23 cellular contexts compared by ENCODE assay signal in genomic region chr3:143255725-143256124, GRCh38.
"Had no signal": no experiment of that assay in that cellular context is flagged by ENCODE, and none has a peak within 500 bp of the region (broad histone marks: within the 10 kb centered on the region; RNA-seq: fewer than 3 reads in every experiment).

No MANE protein-coding gene starts in this region.

- DNase-seq: hypothalamus; immature natural killer cell; kidney; left colon; left lung; lower lobe of right lung; mammary epithelial cell; mesenchymal stem cell; naive thymus-derived CD8-positive, alpha-beta T cell; ovary; sigmoid colon; small intestine; spleen; stimulated activated CD4-positive, alpha-beta T cell treated with anti-CD3 and anti-CD28 coated beads, Interleukin-4, amount 100 ng/mL, for 24 hours; stimulated activated naive CD4-positive, alpha-beta T cell; tibial artery; upper lobe of right lung had no signal

- H3K36me3 ChIP-seq: left lung, lower lobe of right lung, ovary, right atrium auricular region, sigmoid colon, spleen, suprapubic skin, thoracic aorta, tibial artery, upper lobe of right lung had no signal

- H3K4me3 ChIP-seq: left lung, lower lobe of right lung, ovary, right atrium auricular region, sigmoid colon, spleen, suprapubic skin, thoracic aorta, tibial artery, upper lobe of right lung had no signal

- ATAC-seq: left colon; left lung; lower lobe of right lung; naive thymus-derived CD8-positive, alpha-beta T cell; stimulated activated effector memory CD8-positive, alpha-beta T cell treated with anti-CD3 and anti-CD28 coated beads, Interleukin-12 subunit alpha, Interleukin-12 subunit beta, amount 100 ng/mL, for 72 hours; upper lobe of right lung had no signal

- H3K27me3 ChIP-seq: left lung, ovary, right atrium auricular region, sigmoid colon, spleen, suprapubic skin, tibial artery, upper lobe of right lung had no signal

- FAIRE-seq: islet of Langerhans, kidney, small intestine, urothelium cell line had no signal

- H3K4me1 ChIP-seq: left lung, lower lobe of right lung, right atrium auricular region, sigmoid colon, spleen, suprapubic skin, tibial artery, upper lobe of right lung had no signal

- H3K9me3 ChIP-seq: left lung, lower lobe of right lung, ovary, right atrium auricular region, sigmoid colon, spleen, suprapubic skin, thoracic aorta, tibial artery, upper lobe of right lung had no signal

- H3K27ac ChIP-seq: left lung, lower lobe of right lung, ovary, right atrium auricular region, sigmoid colon, spleen, suprapubic skin, thoracic aorta, tibial artery, upper lobe of right lung had no signal
